Comparison of ENCODE assay signal across 8 cellular contexts in genomic region chr13:110412132-110412912, GRCh38.
DNase-seq lines count a peak whose midpoint lies in the region; ATAC-seq and TF ChIP-seq lines count a peak whose summit lies in the region.

No MANE protein-coding gene starts in this region.

- no peaks in the 10 kb centered on the region for H3K36me3 ChIP-seq in esophagus squamous epithelium

- H3K4me1 ChIP-seq in esophagus squamous epithelium: peaks cover 0 to 68% (median 44%) of the 10 kb centered on the region in 3 donors

- ATAC-seq in GM19328 (IDR thresholded peaks at IDR 0.05; ENCODE audit: unreplicated experiment) (peak; percentile 84), HG03439 (IDR thresholded peaks at IDR 0.05; ENCODE audit: unreplicated experiment) (peak; percentile 87), naive B cell (ENCODE audit: low read depth in 2 of 2) (peak; percentile 50 to 51)
- ATAC-seq in stimulated activated effector memory CD8-positive, alpha-beta T cell treated with anti-CD3 and anti-CD28 coated beads, Interleukin-12 subunit alpha, Interleukin-12 subunit beta, amount 100 ng/mL, for 72 hours: peak; percentile 68

- H3K9me3 ChIP-seq in esophagus squamous epithelium: no peaks in the 10 kb centered on the region

- H3K4me1 Mint-ChIP-seq in naive B cell: no peaks in the 10 kb centered on the region
- peaks cover 4% of the 10 kb centered on the region for H3K4me1 Mint-ChIP-seq in stimulated activated effector memory CD8-positive, alpha-beta T cell treated with anti-CD3 and anti-CD28 coated beads, Interleukin-12 subunit alpha, Interleukin-12 subunit beta, amount 100 ng/mL, for 72 hours

- peak; percentile 21 for DNase-seq in CMK (ENCODE audit: low read depth)
- peak; percentile 56 to 69 for DNase-seq in NOMO-1 (lab: John Stamatoyannopoulos, UW; ENCODE audit: unreplicated experiment in 2 of 2)
- peak; percentile 61 for DNase-seq in activated T-cell treated with anti-CD3 and anti-CD28 coated beads for 48 hours (ENCODE audit: low read depth)
- no peak for DNase-seq in esophagus squamous epithelium (lab: John Stamatoyannopoulos, UW)
- DNase-seq in naive B cell: peak; percentile 37
- peak; percentile 23 to 77 for DNase-seq in stimulated activated effector memory CD8-positive, alpha-beta T cell treated with anti-CD3 and anti-CD28 coated beads, Interleukin-12 subunit alpha, Interleukin-12 subunit beta, amount 100 ng/mL, for 72 hours (ENCODE audit: low spot score in 2 of 2)

- peak overlapping the region in 1 of 6 donors; percentile 34 for H3K27ac Mint-ChIP-seq in naive B cell
- no peak overlapping the region for H3K27ac Mint-ChIP-seq in stimulated activated effector memory CD8-positive, alpha-beta T cell treated with anti-CD3 and anti-CD28 coated beads, Interleukin-12 subunit alpha, Interleukin-12 subunit beta, amount 100 ng/mL, for 72 hours

- TF ChIP-seq CTCF in esophagus squamous epithelium (IDR thresholded peaks at IDR 0.05): peak; percentile 56 to 91 (median 84)

- H3K36me3 Mint-ChIP-seq in naive B cell: no peaks in the 10 kb centered on the region
- H3K36me3 Mint-ChIP-seq in stimulated activated effector memory CD8-positive, alpha-beta T cell treated with anti-CD3 and anti-CD28 coated beads, Interleukin-12 subunit alpha, Interleukin-12 subunit beta, amount 100 ng/mL, for 72 hours: no peaks in the 10 kb centered on the region

- H3K4me3 ChIP-seq in esophagus squamous epithelium: no peak overlapping the region

- H3K4me3 Mint-ChIP-seq in naive B cell: no peak overlapping the region
- H3K4me3 Mint-ChIP-seq in stimulated activated effector memory CD8-positive, alpha-beta T cell treated with anti-CD3 and anti-CD28 coated beads, Interleukin-12 subunit alpha, Interleukin-12 subunit beta, amount 100 ng/mL, for 72 hours: no peak overlapping the region

- peaks cover 38 to 71% (median 65%) of the 10 kb centered on the region in 3 donors for H3K27me3 Mint-ChIP-seq in naive B cell

- peaks cover 0 to 2% (median 0%) of the 10 kb centered on the region in 7 donors for H3K9me3 Mint-ChIP-seq in naive B cell
- H3K9me3 Mint-ChIP-seq in stimulated activated effector memory CD8-positive, alpha-beta T cell treated with anti-CD3 and anti-CD28 coated beads, Interleukin-12 subunit alpha, Interleukin-12 subunit beta, amount 100 ng/mL, for 72 hours: no peaks in the 10 kb centered on the region

- 22 to 33% methylated on average over 14 to 16 of the region's 16 CpGs for WGBS in esophagus squamous epithelium, 2 donors

- peak overlapping the region; percentile 59 to 88 (median 86) for H3K27ac ChIP-seq in esophagus squamous epithelium

- intact Hi-C loops in esophagus squamous epithelium (cut with DNase I): loop anchor here (5.0 kb wide), 1 partner anchor 190 kb away; no protein-coding TSS in a partner anchor

- no peaks in the 10 kb centered on the region for H3K27me3 ChIP-seq in esophagus squamous epithelium

- TF ChIP-seq POLR2A in esophagus squamous epithelium (IDR thresholded peaks at IDR 0.05): no peak
